In genomic region chr4:134955059-134955458, GRCh38 we compare ENCODE assay signal across 26 cellular contexts.
"Had no signal": no experiment of that assay in that cellular context is flagged by ENCODE, and none has a peak within 500 bp of the region (broad histone marks: within the 10 kb centered on the region; RNA-seq: fewer than 3 reads in every experiment).

No MANE protein-coding gene starts in this region.

- H3K27ac ChIP-seq: colonic mucosa, coronary artery, dorsolateral prefrontal cortex, epithelial cell of prostate, esophagus muscularis mucosa, esophagus squamous epithelium, foreskin keratinocyte, gastrocnemius medialis, gastroesophageal sphincter, heart left ventricle, heart right ventricle had no signal

- ATAC-seq: effector memory CD8-positive, alpha-beta T cell; esophagus mucosa; foreskin keratinocyte; gastrocnemius medialis; gastroesophageal sphincter; heart left ventricle; heart right ventricle had no signal

- H3K27me3 ChIP-seq: colonic mucosa, dorsolateral prefrontal cortex, esophagus muscularis mucosa, esophagus squamous epithelium, foreskin keratinocyte, gastrocnemius medialis, gastroesophageal sphincter, heart left ventricle, heart right ventricle had no signal

- H3K36me3 ChIP-seq: colonic mucosa, esophagus muscularis mucosa, esophagus squamous epithelium, gastrocnemius medialis, gastroesophageal sphincter, heart left ventricle, heart right ventricle had no signal

- FAIRE-seq: endometrium, endothelial cell of umbilical vein had no signal

- DNase-seq: colonic mucosa; cortex of kidney; dermis blood vessel endothelial cell; dorsolateral prefrontal cortex; effector CD4-positive, alpha-beta T cell; effector CD8-positive, alpha-beta T cell; effector memory CD4-positive, alpha-beta T cell; effector memory CD8-positive, alpha-beta T cell; endodermal cell; erythroblast; esophagus squamous epithelium; foreskin fibroblast; foreskin keratinocyte; foreskin melanocyte; gastrocnemius medialis; glutamatergic neuron; head of caudate nucleus; heart left ventricle; heart right ventricle had no signal

- H3K9me3 ChIP-seq: colonic mucosa, esophagus muscularis mucosa, esophagus squamous epithelium, gastrocnemius medialis, gastroesophageal sphincter had no signal

- H3K4me3 ChIP-seq: colonic mucosa, coronary artery, dorsolateral prefrontal cortex, esophagus muscularis mucosa, esophagus squamous epithelium, gastrocnemius medialis, gastroesophageal sphincter, heart left ventricle, heart right ventricle had no signal

- H3K4me1 ChIP-seq: colonic mucosa, esophagus muscularis mucosa, esophagus squamous epithelium, foreskin keratinocyte, gastrocnemius medialis, gastroesophageal sphincter, heart left ventricle, heart right ventricle had no signal
